Comparison of ENCODE assay signal across 7 cellular contexts in the genomic region with DNA sequence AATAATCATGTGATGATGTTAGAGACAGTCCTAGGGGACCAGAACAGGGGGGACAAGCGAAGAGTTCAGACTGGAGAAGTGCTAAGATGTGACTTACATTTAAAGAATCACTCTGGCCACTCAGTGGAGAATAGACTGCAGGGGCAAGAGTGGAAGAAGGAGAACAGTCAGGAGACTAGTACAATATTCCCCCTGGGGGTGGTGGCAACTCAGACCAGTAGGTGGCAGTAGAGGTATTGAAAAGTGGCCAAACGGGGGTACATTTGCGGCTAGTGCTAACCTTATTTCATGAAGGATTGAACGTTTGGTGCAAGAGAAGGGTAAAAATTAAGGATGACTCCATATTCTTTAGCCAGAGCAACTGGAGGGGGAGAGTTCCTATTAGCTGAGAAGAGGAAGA. TPM values are rescaled to one million over a fixed set of nuclear protein-coding genes. Genes with fewer than 3 reads are reported as not detected.
A peak's percentile ranks its signal among the peaks of the same experiment; 100 is the strongest.
DNase-seq lines count a peak whose midpoint lies in the region; TF ChIP-seq lines count a peak whose summit lies in the region.

No MANE protein-coding gene starts in this region.

- H3K4me1 Mint-ChIP-seq in activated naive CD8-positive, alpha-beta T cell treated with anti-CD3 and anti-CD28 coated beads for 36 hours, result peaks cover 9% of the 10 kb centered on the region

- H3K9me3 ChIP-seq in right atrium auricular region, result no peaks in the 10 kb centered on the region

- H3K36me3 Mint-ChIP-seq in activated naive CD8-positive, alpha-beta T cell treated with anti-CD3 and anti-CD28 coated beads for 36 hours, result no peaks in the 10 kb centered on the region

- no peak overlapping the region for H3K27ac Mint-ChIP-seq in activated naive CD8-positive, alpha-beta T cell treated with anti-CD3 and anti-CD28 coated beads for 36 hours

- TF ChIP-seq CTCF in GM10266 (IDR thresholded peaks at IDR 0.05; ENCODE audit: control insufficient read depth, insufficient read depth, low read depth, missing control alignments) (peak; percentile 59), LNCaP clone FGC (IDR thresholded peaks at IDR 0.05; ENCODE audit: control insufficient read depth, extremely low read depth, insufficient read depth) (peak; percentile 62), right atrium auricular region (IDR thresholded peaks at IDR 0.05) (peak; percentile 31 to 67)

- DNase-seq in GM10266 (ENCODE audit: extremely low spot score) (peak; percentile 24), LNCaP clone FGC (ENCODE audit: low read depth) (no peak), SK-MEL-5 (ENCODE audit: low read depth, low spot score) (peak; percentile 87), right atrium auricular region (ENCODE audit: low spot score) (no peak), MV-4-11 (lab: John Stamatoyannopoulos, UW) (no peak)
- peak; percentile 31 for DNase-seq in activated naive CD8-positive, alpha-beta T cell treated with anti-CD3 and anti-CD28 coated beads for 36 hours
- DNase-seq in stimulated activated CD4-positive, alpha-beta T cell treated with anti-CD3 and anti-CD28 coated beads, Interleukin-12 subunit alpha, Interleukin-12 subunit beta, amount 100 ng/mL, for 4 hours, result peak; percentile 24

- H3K27me3 ChIP-seq in right atrium auricular region, result no peaks in the 10 kb centered on the region

- H3K4me1 ChIP-seq in right atrium auricular region, result no peaks in the 10 kb centered on the region

- H3K36me3 ChIP-seq in right atrium auricular region, result no peaks in the 10 kb centered on the region

- no peak overlapping the region for H3K27ac ChIP-seq in right atrium auricular region

- H3K4me3 ChIP-seq in LNCaP clone FGC (ENCODE audit: low read depth, low read length) (no peak overlapping the region), right atrium auricular region (no peak overlapping the region)

- in situ Hi-C loops in SK-MEL-5 (cut with HindIII; ENCODE audit: low pct_unique_long_range_greater_than_20kb, low sequenced_read_pairs), result no loop called here

- H3K9me3 Mint-ChIP-seq in activated naive CD8-positive, alpha-beta T cell treated with anti-CD3 and anti-CD28 coated beads for 36 hours, result no peaks in the 10 kb centered on the region

- peaks cover 2% of the 10 kb centered on the region for H3K27me3 Mint-ChIP-seq in activated naive CD8-positive, alpha-beta T cell treated with anti-CD3 and anti-CD28 coated beads for 36 hours

- H3K4me3 Mint-ChIP-seq in activated naive CD8-positive, alpha-beta T cell treated with anti-CD3 and anti-CD28 coated beads for 36 hours, result no peak overlapping the region

RNA-seq across cellular contexts. Expression of a gene that starts 2.7 kb away (rescaled TPM):
- total RNA-seq in SK-MEL-5 (2014; rRNA removed; shearing (Covaris generic)), result 0.32 and 0.40 TPM in 2 replicates
- polyA plus RNA-seq in SK-MEL-5 (2015; cell fraction: cytosol; rRNA removed), result 0.18 and 0.32 TPM in 2 replicates
- polyA plus RNA-seq in SK-MEL-5 (2015; cell fraction: nucleus; rRNA removed), result 0.65 TPM in 1 of 2 replicates, not detected in the other
- not detected for total RNA-seq in activated naive CD8-positive, alpha-beta T cell treated with anti-CD3 and anti-CD28 coated beads for 36 hours
- total RNA-seq in right atrium auricular region, result 10 to 100 TPM; 12.9 to 20.1 TPM

RNA-seq across cellular contexts. Expression of a gene that starts 4.7 kb away (rescaled TPM):
- 333 and 344 TPM in 2 replicates for total RNA-seq in SK-MEL-5 (2014; rRNA removed; shearing (Covaris generic))
- 230 TPM in 2 replicates for polyA plus RNA-seq in SK-MEL-5 (2015; cell fraction: cytosol; rRNA removed)
- 185 and 187 TPM in 2 replicates for polyA plus RNA-seq in SK-MEL-5 (2015; cell fraction: nucleus; rRNA removed)
- 1 to 10 TPM; 1.9 to 3.0 TPM for total RNA-seq in activated naive CD8-positive, alpha-beta T cell treated with anti-CD3 and anti-CD28 coated beads for 36 hours
- 10 to 100 TPM; 14.3 to 19.2 TPM for total RNA-seq in right atrium auricular region

Comparison
In these comparisons a context has a peak if more than half of its experiments do, and no peak if none do; other contexts are left out.
1. DNase-seq: peak in GM10266 (single experiment), SK-MEL-5 (single experiment), activated naive CD8-positive, alpha-beta T cell treated with anti-CD3 and anti-CD28 coated beads for 36 hours (single experiment) and stimulated activated CD4-positive, alpha-beta T cell treated with anti-CD3 and anti-CD28 coated beads, Interleukin-12 subunit alpha, Interleukin-12 subunit beta, amount 100 ng/mL, for 4 hours (single experiment); none in LNCaP clone FGC (single experiment), right atrium auricular region (single experiment) and MV-4-11 (single experiment).
2. RNA of a gene that starts 4.7 kb away (total RNA-seq): 333 to 344 TPM in SK-MEL-5; 14.3 to 19.2 TPM in right atrium auricular region and 1.9 to 3.0 TPM in activated naive CD8-positive, alpha-beta T cell treated with anti-CD3 and anti-CD28 coated beads for 36 hours; every median in the first group is over 10 times any median in the second.
3. Peak in every context shown above with its lines, with median percentiles within 50 percentile points of each other: CTCF ChIP-seq.